32 cellular contexts compared by ENCODE assay signal in the genomic region with DNA sequence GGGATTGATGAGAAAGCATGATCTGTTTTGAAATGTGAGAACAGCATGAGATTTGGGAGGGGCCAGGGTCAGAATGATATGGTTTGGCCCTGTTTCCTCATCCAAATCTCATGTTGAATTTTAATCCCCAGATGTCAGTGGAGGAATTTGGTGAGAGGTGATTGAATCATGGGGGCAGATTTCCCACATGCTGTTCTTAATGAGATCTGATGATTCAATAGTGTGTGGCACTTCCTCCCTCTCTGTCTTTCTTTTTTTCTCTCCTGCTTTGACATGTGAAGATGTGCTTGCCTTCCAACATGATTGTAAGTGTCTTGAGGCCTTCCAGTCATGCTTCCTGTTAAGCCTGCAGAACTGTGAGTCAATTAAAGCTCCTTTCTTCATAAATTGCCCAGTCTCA.
DNase-seq lines count a peak whose midpoint lies in the region; ATAC-seq and TF ChIP-seq lines count a peak whose summit lies in the region.
"Had no signal": no experiment of that assay in that cellular context is flagged by ENCODE, and none has a peak within 500 bp of the region (broad histone marks: within the 10 kb centered on the region; RNA-seq: fewer than 3 reads in every experiment).

No MANE protein-coding gene starts in this region.

- CTCF ChIA-PET in A673 (lab: Charles Lee) = no interaction called here

- H3K9me3 ChIP-seq in A673 (ENCODE audit: low read depth, low read length, poor library complexity, severe bottlenecking) (peaks cover 26% of the 10 kb centered on the region), Peyer's patch (no peaks in the 10 kb centered on the region), WERI-Rb-1 (ENCODE audit: severe bottlenecking) (no peaks in the 10 kb centered on the region)
- H3K9me3 ChIP-seq: breast epithelium, ovary, vagina had no signal

- TF ChIP-seq CTCF in A673 (conservative IDR thresholded peaks at IDR 0.05; ENCODE audit: low read depth, low read length) (no peak), HFFc6 (IDR thresholded peaks at IDR 0.05) (no peak), foreskin keratinocyte (conservative IDR thresholded peaks at IDR 0.05) (no peak), Peyer's patch (IDR thresholded peaks at IDR 0.05) (no peak), WERI-Rb-1 (IDR thresholded peaks at IDR 0.05; ENCODE audit: low read depth, low read length) (no peak)

- H3K27ac ChIP-seq in A673 (ENCODE audit: low read depth, low read length, poor library complexity, severe bottlenecking) (no peak overlapping the region), foreskin keratinocyte (no peak overlapping the region), Peyer's patch (no peak overlapping the region), WERI-Rb-1 (no peak overlapping the region)
- H3K27ac ChIP-seq: BLaER1 treated with 17β-estradiol and CSF1 and Interleukin-3, amounts not matched to agents 10 nM and 100 nM; breast epithelium; coronary artery; heart right ventricle; ovary; RWPE1; SK-N-MC; spleen; vagina had no signal

- H3K4me1 Mint-ChIP-seq in HFFc6 (ENCODE audit: low read depth) = peaks cover 53% of the 10 kb centered on the region
- no peaks in the 10 kb centered on the region for H3K4me1 Mint-ChIP-seq in effector memory CD8-positive, alpha-beta T cell (ENCODE audit: low read depth in 2 of 2)
- H3K4me1 Mint-ChIP-seq: activated CD4-positive, alpha-beta T cell treated with anti-CD3 and anti-CD28 coated beads, Interleukin-2, amount 10 ng/mL, durations not matched to agents 24 days and 14 days; naive thymus-derived CD8-positive, alpha-beta T cell; stimulated activated effector memory CD8-positive, alpha-beta T cell treated with anti-CD3 and anti-CD28 coated beads, Interleukin-12 subunit alpha, Interleukin-12 subunit beta, amount 100 ng/mL, for 72 hours; T-helper 17 cell had no signal

- POLR2A ChIA-PET in A673 (lab: Charles Lee; ENCODE audit: low non-redundant PET) = no interaction called here

- H3K4me3 Mint-ChIP-seq in HFFc6 = no peak overlapping the region; the same call in 1 of the 2 replicates
- H3K4me3 Mint-ChIP-seq in effector memory CD8-positive, alpha-beta T cell = no peak overlapping the region
- H3K4me3 Mint-ChIP-seq: activated CD4-positive, alpha-beta T cell treated with anti-CD3 and anti-CD28 coated beads, Interleukin-2, amount 10 ng/mL, durations not matched to agents 24 days and 14 days; activated T-cell treated with anti-CD3 and anti-CD28 coated beads, Interleukin-2, amount 50 U/mL, for 4 hours; naive thymus-derived CD8-positive, alpha-beta T cell; stimulated activated effector memory CD8-positive, alpha-beta T cell treated with anti-CD3 and anti-CD28 coated beads, Interleukin-12 subunit alpha, Interleukin-12 subunit beta, amount 100 ng/mL, for 72 hours; T-helper 17 cell had no signal

- peak; percentile 15 for ATAC-seq in foreskin keratinocyte
- no peak for ATAC-seq in effector memory CD8-positive, alpha-beta T cell (replicated peaks)
- ATAC-seq: activated T-cell treated with anti-CD3 and anti-CD28 coated beads, Interleukin-2, amount 50 U/mL, for 4 hours; heart right ventricle; naive thymus-derived CD8-positive, alpha-beta T cell; stimulated activated effector memory CD8-positive, alpha-beta T cell treated with anti-CD3 and anti-CD28 coated beads, Interleukin-12 subunit alpha, Interleukin-12 subunit beta, amount 100 ng/mL, for 72 hours; T-helper 17 cell had no signal

- peak overlapping the region; percentile 86 for H3K27ac Mint-ChIP-seq in HFFc6
- H3K27ac Mint-ChIP-seq in effector memory CD8-positive, alpha-beta T cell = no peak overlapping the region
- H3K27ac Mint-ChIP-seq: activated CD4-positive, alpha-beta T cell treated with anti-CD3 and anti-CD28 coated beads, Interleukin-2, amount 10 ng/mL, durations not matched to agents 24 days and 14 days; naive thymus-derived CD8-positive, alpha-beta T cell; stimulated activated effector memory CD8-positive, alpha-beta T cell treated with anti-CD3 and anti-CD28 coated beads, Interleukin-12 subunit alpha, Interleukin-12 subunit beta, amount 100 ng/mL, for 72 hours; T-helper 17 cell had no signal

- no peaks in the 10 kb centered on the region for H3K27me3 Mint-ChIP-seq in HFFc6 (ENCODE audit: insufficient read depth)
- H3K27me3 Mint-ChIP-seq in effector memory CD8-positive, alpha-beta T cell = peaks cover 0 to 7% of the 10 kb centered on the region in 2 donors
- H3K27me3 Mint-ChIP-seq: activated CD4-positive, alpha-beta T cell treated with anti-CD3 and anti-CD28 coated beads, Interleukin-2, amount 10 ng/mL, durations not matched to agents 24 days and 14 days had no signal

- DNase-seq in A673 (ENCODE audit: low spot score) (peak; percentile 73), HFFc6 (peak; percentile 20), amniotic epithelial cell (ENCODE audit: low read depth) (peak; percentile 19), foreskin keratinocyte (peak; percentile 66 to 88), Peyer's patch (no peak), hippocampal formation (lab: John Stamatoyannopoulos, UW) (no peak), WERI-Rb-1 (no peak)
- DNase-seq in effector memory CD8-positive, alpha-beta T cell = no peak
- DNase-seq: activated CD4-positive, alpha-beta T cell treated with anti-CD3 and anti-CD28 coated beads, Interleukin-2, amount 10 ng/mL, durations not matched to agents 24 days and 14 days; activated naive CD4-positive, alpha-beta T cell; activated T-cell treated with anti-CD3 and anti-CD28 coated beads, Interleukin-2, amount 50 U/mL, for 4 hours; amniotic stem cell; Caco-2; DMS79; heart right ventricle; Karpas-422; naive thymus-derived CD8-positive, alpha-beta T cell; NCI-H1092; NCI-H187; NCI-H2171 treated with DMSO at 0.1 percent for 48 hours; ovary; retina; spleen; stimulated activated CD4-positive, alpha-beta T cell treated with anti-CD3 and anti-CD28 coated beads, Interleukin-2, amount 100 ng/mL, for 48 hours; T-helper 17 cell had no signal

- BruUV-seq in A673 (replicated peaks; lab: Mats Ljungman, UMichigan) = no TSS peak

- H3K36me3 ChIP-seq in A673 (ENCODE audit: insufficient read depth, low read length, poor library complexity, severe bottlenecking) = peaks cover 8% of the 10 kb centered on the region
- no peaks in the 10 kb centered on the region for H3K36me3 ChIP-seq in Peyer's patch
- no peaks in the 10 kb centered on the region for H3K36me3 ChIP-seq in WERI-Rb-1
- H3K36me3 ChIP-seq: BLaER1 treated with 17β-estradiol and CSF1 and Interleukin-3, amounts not matched to agents 10 nM and 100 nM; breast epithelium; heart right ventricle; ovary; spleen; vagina had no signal

- H3K27me3 ChIP-seq in A673 (replicated peaks; ENCODE audit: insufficient read depth, low read depth, low read length, poor library complexity) (no peaks in the 10 kb centered on the region), foreskin keratinocyte (no peaks in the 10 kb centered on the region), Peyer's patch (no peaks in the 10 kb centered on the region), WERI-Rb-1 (ENCODE audit: insufficient read depth, low read depth, severe bottlenecking) (no peaks in the 10 kb centered on the region)
- H3K27me3 ChIP-seq: BLaER1 treated with 17β-estradiol and CSF1 and Interleukin-3, amounts not matched to agents 10 nM and 100 nM; breast epithelium; heart right ventricle; ovary; spleen; vagina had no signal

- TF ChIP-seq POLR2A in Peyer's patch (IDR thresholded peaks at IDR 0.05) = no peak

- peaks cover 3% of the 10 kb centered on the region for H3K4me1 ChIP-seq in A673 (ENCODE audit: insufficient read depth, low read length, poor library complexity, severe bottlenecking)
- H3K4me1 ChIP-seq in foreskin keratinocyte = peaks cover 14% of the 10 kb centered on the region
- H3K4me1 ChIP-seq in Peyer's patch = no peaks in the 10 kb centered on the region
- H3K4me1 ChIP-seq: breast epithelium, Caco-2, spleen, vagina had no signal

- peaks cover 55% of the 10 kb centered on the region for H3K36me3 Mint-ChIP-seq in HFFc6 (ENCODE audit: low read depth)
- H3K36me3 Mint-ChIP-seq in effector memory CD8-positive, alpha-beta T cell (ENCODE audit: insufficient read depth) = no peaks in the 10 kb centered on the region
- H3K36me3 Mint-ChIP-seq: naive thymus-derived CD8-positive, alpha-beta T cell; stimulated activated effector memory CD8-positive, alpha-beta T cell treated with anti-CD3 and anti-CD28 coated beads, Interleukin-12 subunit alpha, Interleukin-12 subunit beta, amount 100 ng/mL, for 72 hours had no signal

- no peak overlapping the region for H3K4me3 ChIP-seq in A673 (ENCODE audit: low read depth, low read length, poor library complexity, severe bottlenecking)
- no peak overlapping the region for H3K4me3 ChIP-seq in Peyer's patch
- no peak overlapping the region for H3K4me3 ChIP-seq in WERI-Rb-1 (ENCODE audit: low read depth, low read length)
- H3K4me3 ChIP-seq: BLaER1 treated with 17β-estradiol and CSF1 and Interleukin-3, amounts not matched to agents 10 nM and 100 nM; breast epithelium; coronary artery; heart right ventricle; ovary; SK-N-MC; spleen; vagina had no signal

- H3K9me3 Mint-ChIP-seq in HFFc6 = peaks cover 40% of the 10 kb centered on the region
- peaks cover 0 to 4% of the 10 kb centered on the region in 2 donors for H3K9me3 Mint-ChIP-seq in effector memory CD8-positive, alpha-beta T cell
- H3K9me3 Mint-ChIP-seq: activated T-cell treated with anti-CD3 and anti-CD28 coated beads, Interleukin-2, amount 50 U/mL, for 4 hours; stimulated activated effector memory CD8-positive, alpha-beta T cell treated with anti-CD3 and anti-CD28 coated beads, Interleukin-12 subunit alpha, Interleukin-12 subunit beta, amount 100 ng/mL, for 72 hours had no signal

- intact Hi-C loops in A673 (cut with micrococcal nuclease; ENCODE audit: unreplicated experiment) = no loop called here

Comparison
In these comparisons a context has a peak if more than half of its experiments do, and no peak if none do; other contexts are left out.
1. DNase-seq: peak in A673 (single experiment), HFFc6 (single experiment), amniotic epithelial cell (single experiment) and foreskin keratinocyte (2 of 2); none in Peyer's patch (0 of 3), hippocampal formation (0 of 2), WERI-Rb-1 (single experiment) and effector memory CD8-positive, alpha-beta T cell (0 of 3).